ENCODE assay signal across 20 cellular contexts in genomic region chr1:43068911-43069310, GRCh38.
A peak's percentile ranks its signal among the peaks of the same experiment; 100 is the strongest.
DNase-seq lines count a peak whose midpoint lies in the region; ATAC-seq and TF ChIP-seq lines count a peak whose summit lies in the region.
"Had no signal": no experiment of that assay in that cellular context is flagged by ENCODE, and none has a peak within 500 bp of the region (broad histone marks: within the 10 kb centered on the region; RNA-seq: fewer than 3 reads in every experiment).

No MANE protein-coding gene starts in this region.

- ATAC-seq in activated B cell treated with CpG ODN at 0.5 μM for 24 hours (ENCODE audit: low read depth), result no peak
- no peak for ATAC-seq in GM19328 (IDR thresholded peaks at IDR 0.05; ENCODE audit: unreplicated experiment)
- no peak for ATAC-seq in GM21528 (IDR thresholded peaks at IDR 0.05; ENCODE audit: low FRiP score, unreplicated experiment)
- no peak for ATAC-seq in WTC11
- ATAC-seq: SK-N-SH treated with all-trans-retinoic acid at 6 μM for 48 hours had no signal

- no peaks in the 10 kb centered on the region for H3K36me3 ChIP-seq in H7 (replicated peaks; ENCODE audit: control insufficient read depth, insufficient read depth, low read length)
- H3K36me3 ChIP-seq: adrenal gland, esophagus muscularis mucosa, left lung, upper lobe of left lung had no signal

- intact Hi-C loops in activated B cell treated with CpG ODN at 0.5 μM for 24 hours (cut with micrococcal nuclease), result loop anchor here (1.0 kb wide), 1 partner anchor 146 kb away; no protein-coding TSS in a partner anchor

- H3K9me3 Mint-ChIP-seq in activated B cell treated with CpG ODN at 0.5 μM for 24 hours, result no peaks in the 10 kb centered on the region
- H3K9me3 Mint-ChIP-seq in WTC11, result no peaks in the 10 kb centered on the region
- H3K9me3 Mint-ChIP-seq: activated T-helper 17 cell treated with anti-CD3 and anti-CD28 coated beads, Interleukin-2, amount 50 U/mL, for 72 hours had no signal

- TF ChIP-seq CTCF in activated B cell treated with CpG ODN at 0.5 μM for 24 hours (IDR thresholded peaks at IDR 0.05) (no peak), WTC11 (IDR thresholded peaks at IDR 0.05) (no peak)

- H3K4me3 ChIP-seq in H7 (ENCODE audit: insufficient read depth, low read depth, low read length) (no peak overlapping the region), skin epidermis (peak overlapping the region in 1 of 7 experiments; percentile 38)

- H3K36me3 Mint-ChIP-seq in activated B cell treated with CpG ODN at 0.5 μM for 24 hours (ENCODE audit: low read depth) (no peaks in the 10 kb centered on the region), WTC11 (no peaks in the 10 kb centered on the region)

- DNase-seq in H7 (peak; percentile 57), activated B cell treated with CpG ODN at 0.5 μM for 24 hours (no peak), WTC11 (ENCODE audit: low spot score) (no peak)
- no peak for DNase-seq in activated effector memory CD4-positive, alpha-beta T cell treated with anti-CD3 and anti-CD28 coated beads, Interleukin-2, amount 50 U/mL, for 16 hours
- DNase-seq: effector CD4-positive, alpha-beta T cell; HCEC 1CT; NCI-H2227 treated with DMSO at 0.1 percent for 48 hours; NK-92 treated with Interleukin-12 subunit alpha and Interleukin-12 subunit beta, amount 100 ng/mL, for 24 hours; stimulated activated naive CD4-positive, alpha-beta T cell treated with Interleukin-2 at 50 U/mL for 16 hours; T1000 had no signal

- no peaks in the 10 kb centered on the region for H3K27me3 ChIP-seq in H7 (ENCODE audit: control insufficient read depth, insufficient read depth, low read length)
- H3K27me3 ChIP-seq in layer of hippocampus (ENCODE audit: control insufficient read depth, insufficient read depth, low read length), result no peaks in the 10 kb centered on the region

- CTCF ChIA-PET in activated B cell treated with CpG ODN at 0.5 μM for 24 hours (lab: Charles Lee) (interaction anchor here (8.2 to 11.3 kb wide), 2 partner anchors 146 to 154 kb away, joined by 262 to 523 read pairs; no protein-coding TSS in a partner anchor), WTC11 (lab: Charles Lee) (interaction anchor here (1.1 to 1.2 kb wide), 2 partner anchors 59 to 146 kb away, joined by 4 to 5 read pairs; no protein-coding TSS in a partner anchor)

- H3K27me3 Mint-ChIP-seq in activated B cell treated with CpG ODN at 0.5 μM for 24 hours (no peaks in the 10 kb centered on the region), WTC11 (ENCODE audit: low read depth) (peaks cover 10% of the 10 kb centered on the region)
- H3K27me3 Mint-ChIP-seq: activated T-helper 17 cell treated with anti-CD3 and anti-CD28 coated beads, Interleukin-2, amount 50 U/mL, for 72 hours had no signal

- H3K4me3 Mint-ChIP-seq in activated B cell treated with CpG ODN at 0.5 μM for 24 hours, result peak overlapping the region; percentile 66
- H3K4me3 Mint-ChIP-seq in WTC11, result no peak overlapping the region
- H3K4me3 Mint-ChIP-seq: activated T-helper 17 cell treated with anti-CD3 and anti-CD28 coated beads, Interleukin-2, amount 50 U/mL, for 72 hours had no signal

- H3K27ac ChIP-seq in layer of hippocampus (ENCODE audit: low read depth, low read length), result peak overlapping the region; percentile 14
- H3K27ac ChIP-seq in skin epidermis, result peak overlapping the region in 13 of 21 experiments; percentile 26 to 83 (median 75)
- H3K27ac ChIP-seq: esophagus muscularis mucosa, left lung had no signal

- POLR2A ChIA-PET in activated B cell treated with CpG ODN at 0.5 μM for 24 hours (lab: Charles Lee), result interaction anchor here (0.7 to 1.6 kb wide), 4 partner anchors 144 to 353 kb away, joined by 3 to 7 read pairs (median 7); no protein-coding TSS in a partner anchor
- POLR2A ChIA-PET in WTC11 (lab: Charles Lee), result no interaction called here

- H3K4me1 Mint-ChIP-seq in activated B cell treated with CpG ODN at 0.5 μM for 24 hours, result peaks cover 41% of the 10 kb centered on the region
- peaks cover 52% of the 10 kb centered on the region for H3K4me1 Mint-ChIP-seq in WTC11
- H3K4me1 Mint-ChIP-seq: activated T-helper 17 cell treated with anti-CD3 and anti-CD28 coated beads, Interleukin-2, amount 50 U/mL, for 72 hours had no signal

- H3K27ac Mint-ChIP-seq in activated B cell treated with CpG ODN at 0.5 μM for 24 hours (no peak overlapping the region), WTC11 (no peak overlapping the region)
- H3K27ac Mint-ChIP-seq: activated T-helper 17 cell treated with anti-CD3 and anti-CD28 coated beads, Interleukin-2, amount 50 U/mL, for 72 hours had no signal

TF ChIP-seq in WTC11, 78 proteins besides CTCF, POLR2A, EP300 and RAD21:
- no peak for TF ChIP-seq NFATC4 (CRISPR knock-in tag; IDR thresholded peaks at IDR 0.05)
- no peak for TF ChIP-seq E2F4 (CRISPR knock-in tag; IDR thresholded peaks at IDR 0.05; ENCODE audit: borderline replicate concordance, low read depth)
- TF ChIP-seq, protein P1, sequence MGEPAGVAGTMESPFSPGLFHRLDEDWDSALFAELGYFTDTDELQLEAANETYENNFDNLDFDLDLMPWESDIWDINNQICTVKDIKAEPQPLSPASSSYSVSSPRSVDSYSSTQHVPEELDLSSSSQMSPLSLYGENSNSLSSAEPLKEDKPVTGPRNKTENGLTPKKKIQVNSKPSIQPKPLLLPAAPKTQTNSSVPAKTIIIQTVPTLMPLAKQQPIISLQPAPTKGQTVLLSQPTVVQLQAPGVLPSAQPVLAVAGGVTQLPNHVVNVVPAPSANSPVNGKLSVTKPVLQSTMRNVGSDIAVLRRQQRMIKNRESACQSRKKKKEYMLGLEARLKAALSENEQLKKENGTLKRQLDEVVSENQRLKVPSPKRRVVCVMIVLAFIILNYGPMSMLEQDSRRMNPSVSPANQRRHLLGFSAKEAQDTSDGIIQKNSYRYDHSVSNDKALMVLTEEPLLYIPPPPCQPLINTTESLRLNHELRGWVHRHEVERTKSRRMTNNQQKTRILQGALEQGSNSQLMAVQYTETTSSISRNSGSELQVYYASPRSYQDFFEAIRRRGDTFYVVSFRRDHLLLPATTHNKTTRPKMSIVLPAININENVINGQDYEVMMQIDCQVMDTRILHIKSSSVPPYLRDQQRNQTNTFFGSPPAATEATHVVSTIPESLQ (CRISPR knock-in tag; IDR thresholded peaks at IDR 0.05), result no peak
- no peak for TF ChIP-seq HMGA2 (CRISPR knock-in tag; IDR thresholded peaks at IDR 0.05)
- TF ChIP-seq SOX15 (CRISPR knock-in tag; IDR thresholded peaks at IDR 0.05), result no peak
- TF ChIP-seq, protein P2, sequence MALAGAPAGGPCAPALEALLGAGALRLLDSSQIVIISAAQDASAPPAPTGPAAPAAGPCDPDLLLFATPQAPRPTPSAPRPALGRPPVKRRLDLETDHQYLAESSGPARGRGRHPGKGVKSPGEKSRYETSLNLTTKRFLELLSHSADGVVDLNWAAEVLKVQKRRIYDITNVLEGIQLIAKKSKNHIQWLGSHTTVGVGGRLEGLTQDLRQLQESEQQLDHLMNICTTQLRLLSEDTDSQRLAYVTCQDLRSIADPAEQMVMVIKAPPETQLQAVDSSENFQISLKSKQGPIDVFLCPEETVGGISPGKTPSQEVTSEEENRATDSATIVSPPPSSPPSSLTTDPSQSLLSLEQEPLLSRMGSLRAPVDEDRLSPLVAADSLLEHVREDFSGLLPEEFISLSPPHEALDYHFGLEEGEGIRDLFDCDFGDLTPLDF (CRISPR knock-in tag; IDR thresholded peaks at IDR 0.05), result no peak
- no peak for TF ChIP-seq TP53 (CRISPR knock-in tag; IDR thresholded peaks at IDR 0.05)
- no peak for TF ChIP-seq TCF7 (CRISPR knock-in tag; IDR thresholded peaks at IDR 0.05; ENCODE audit: low read depth)
- no peak for TF ChIP-seq ESRRA (CRISPR knock-in tag; IDR thresholded peaks at IDR 0.05; ENCODE audit: borderline replicate concordance)
- no peak for TF ChIP-seq AR (CRISPR knock-in tag; IDR thresholded peaks at IDR 0.05)
- TF ChIP-seq JUN (CRISPR knock-in tag; IDR thresholded peaks at IDR 0.05), result no peak
- no peak for TF ChIP-seq KAT7 (CRISPR knock-in tag; IDR thresholded peaks at IDR 0.05; ENCODE audit: borderline replicate concordance)
- no peak for TF ChIP-seq CREM (CRISPR knock-in tag; IDR thresholded peaks at IDR 0.05)
- TF ChIP-seq ZBTB21 (CRISPR knock-in tag; IDR thresholded peaks at IDR 0.05; ENCODE audit: borderline replicate concordance), result no peak
- no peak for TF ChIP-seq NR2C2 (CRISPR knock-in tag; IDR thresholded peaks at IDR 0.05)
TF ChIP-seq in WTC11: peak in this region for 0.
